8 cellular contexts compared by ENCODE assay signal in genomic region chr12:123150273-123150803, GRCh38. TPM values are rescaled to one million over a fixed set of nuclear protein-coding genes. Genes with fewer than 3 reads are reported as not detected.
DNase-seq lines count a peak whose midpoint lies in the region; ATAC-seq and TF ChIP-seq lines count a peak whose summit lies in the region.

No MANE protein-coding gene starts in this region.

- H3K27me3 ChIP-seq in A673 (replicated peaks; ENCODE audit: insufficient read depth, low read depth, low read length, poor library complexity) (no peaks in the 10 kb centered on the region), NT2/D1 (ENCODE audit: insufficient read depth, insufficient read length) (peaks cover 26% of the 10 kb centered on the region), adrenal gland (no peaks in the 10 kb centered on the region), iPS-15b (ENCODE audit: control insufficient read depth, insufficient read depth, low read length) (peaks cover 23% of the 10 kb centered on the region)

- H3K9me3 ChIP-seq in A673 (ENCODE audit: low read depth, low read length, poor library complexity, severe bottlenecking) (no peaks in the 10 kb centered on the region), NT2/D1 (ENCODE audit: insufficient read depth, low read length) (no peaks in the 10 kb centered on the region), adrenal gland (replicated peaks in 1 of 3) (no peaks in the 10 kb centered on the region), iPS-15b (ENCODE audit: control insufficient read depth, insufficient read depth, low read length) (no peaks in the 10 kb centered on the region)

- peaks cover 7% of the 10 kb centered on the region for H3K36me3 ChIP-seq in A673 (ENCODE audit: insufficient read depth, low read length, poor library complexity, severe bottlenecking)
- peaks cover 15% of the 10 kb centered on the region for H3K36me3 ChIP-seq in NT2/D1 (ENCODE audit: insufficient read depth, insufficient read length, low read length)
- H3K36me3 ChIP-seq in adrenal gland (replicated peaks in 1 of 2) = no peaks in the 10 kb centered on the region
- H3K36me3 ChIP-seq in iPS-15b (ENCODE audit: control insufficient read depth, insufficient read depth, low read length) = no peaks in the 10 kb centered on the region

- 1 to 6% (median 2%) methylated on average over 8 to 57 of the region's 63 CpGs; no CpG with 5 or more reads in 1 of the 4 donors for whole genome bisulfite sequencing in adrenal gland, 4 donors

- H3K27ac ChIP-seq in A673 (ENCODE audit: low read depth, low read length, poor library complexity, severe bottlenecking) (peak overlapping the region; percentile 42), adrenal gland (peak overlapping the region; percentile 26 to 92 (median 88)), skin epidermis (peak overlapping the region in 19 of 21 experiments; percentile 14 to 90 (median 77))

- ATAC-seq in GM19397 (IDR thresholded peaks at IDR 0.05; ENCODE audit: unreplicated experiment) = peak; percentile 22

- DNase-seq in A673 (ENCODE audit: low spot score) (peak; percentile 33), NT2/D1 (ENCODE audit: low read depth, low spot score) (no peak), adrenal gland (peak; percentile 48 to 70 (median 67)), NCI-H1105 (lab: John Stamatoyannopoulos, UW) (no peak), NCI-H446 (lab: John Stamatoyannopoulos, UW) (no peak)

- BruUV-seq in A673 (replicated peaks; lab: Mats Ljungman, UMichigan) = no TSS peak

- peak overlapping the region; percentile 88 for H3K9ac ChIP-seq in NT2/D1 (ENCODE audit: insufficient read length, low read depth)
- peak overlapping the region; percentile 54 for H3K9ac ChIP-seq in iPS-15b (ENCODE audit: low read depth, low read length)

- TF ChIP-seq CTCF in A673 (conservative IDR thresholded peaks at IDR 0.05; ENCODE audit: low read depth, low read length) (no peak), adrenal gland (IDR thresholded peaks at IDR 0.05) (no peak)

- intact Hi-C loops in A673 (cut with micrococcal nuclease; ENCODE audit: unreplicated experiment) (loop anchor here (5.0 kb wide), 1 partner anchor 168 kb away; the partner anchor contains the start of gene ARL6IP4), adrenal gland (cut with DNase I) (loop anchor here (5.0 to 10.0 kb wide), 2 partner anchors 106 to 168 kb away; partner anchors contain the start of gene ARL6IP4 (in 1 of the 2))

- TF ChIP-seq POLR2A in adrenal gland (IDR thresholded peaks at IDR 0.05) = no peak

- CTCF ChIA-PET in A673 (lab: Charles Lee) = interaction anchor here (0.6 kb wide), 1 partner anchor 107 kb away, joined by 8 read pairs; no protein-coding TSS in a partner anchor

- H3K4me1 ChIP-seq in A673 (ENCODE audit: insufficient read depth, low read length, poor library complexity, severe bottlenecking) = peaks cover 12% of the 10 kb centered on the region
- peaks cover 18% of the 10 kb centered on the region for H3K4me1 ChIP-seq in NT2/D1 (ENCODE audit: insufficient read depth, insufficient read length)
- H3K4me1 ChIP-seq in adrenal gland (replicated peaks in 1 of 2) = peaks cover 16 to 41% of the 10 kb centered on the region in 2 donors
- H3K4me1 ChIP-seq in iPS-15b (ENCODE audit: control insufficient read depth, insufficient read depth, low read length) = peaks cover 13% of the 10 kb centered on the region

- POLR2A ChIA-PET in A673 (lab: Charles Lee; ENCODE audit: low non-redundant PET) = no interaction called here

- peak overlapping the region; percentile 70 for H3K4me3 ChIP-seq in A673 (ENCODE audit: low read depth, low read length, poor library complexity, severe bottlenecking)
- H3K4me3 ChIP-seq in NT2/D1 (ENCODE audit: insufficient read length, low read depth) = peak overlapping the region; percentile 55
- H3K4me3 ChIP-seq in adrenal gland = peak overlapping the region; percentile 9 to 72 (median 50)
- H3K4me3 ChIP-seq in iPS-15b (ENCODE audit: low read depth, low read length) = peak overlapping the region; percentile 66
- H3K4me3 ChIP-seq in skin epidermis = peak overlapping the region; percentile 50 to 78 (median 54)

RNA-seq across cellular contexts. Expression of gene PITPNM2, which starts 0.6 kb away (rescaled TPM):
- total RNA-seq in A673 (2021) (6.4 and 8.9 TPM in 2 replicates), adrenal gland (10 to 100 TPM; 15.5 to 57.4 (median 28.4) TPM)
- 10 to 100 TPM; 13.2 to 33.9 (median 18.3) TPM for polyA plus RNA-seq in adrenal gland

Comparison
In these comparisons a context has a peak if more than half of its experiments do, and no peak if none do; other contexts are left out.
1. DNase-seq: peak in A673 (single experiment) and adrenal gland (7 of 7); none in NT2/D1 (single experiment), NCI-H1105 (single experiment) and NCI-H446 (0 of 2).
2. Peak in every context shown above with its lines, with median percentiles within 50 percentile points of each other: H3K27ac ChIP-seq and H3K4me3 ChIP-seq.